8 cellular contexts compared by ENCODE assay signal in genomic region chrX:53445977-53446376, GRCh38. TPM values are rescaled to one million over a fixed set of nuclear protein-coding genes. Genes with fewer than 3 reads are reported as not detected.
A peak's percentile ranks its signal among the peaks of the same experiment; 100 is the strongest.
DNase-seq lines count a peak whose midpoint lies in the region; ATAC-seq and TF ChIP-seq lines count a peak whose summit lies in the region.

No MANE protein-coding gene starts in this region.

- no peak for TF ChIP-seq EP300 in tibial nerve (IDR thresholded peaks at IDR 0.05)

- H3K27me3 Mint-ChIP-seq in CD4-positive, alpha-beta T cell, result no peaks in the 10 kb centered on the region
- H3K27me3 Mint-ChIP-seq in activated naive CD8-positive, alpha-beta T cell treated with anti-CD3 and anti-CD28 coated beads, Interleukin-2, amount 50 U/mL, for 24 hours, result no peaks in the 10 kb centered on the region

- DNase-seq in CD4-positive, alpha-beta T cell, result peak in 8 of 10 experiments; percentile 9 to 48 (median 26)
- DNase-seq in H7 (peak; percentile 72), Peyer's patch (peak in 2 of 3 donors; percentile 61 to 68), islet precursor cell (peak; percentile 69), tibial nerve (ENCODE audit: low spot score in 2 of 2) (no peak), DMS153 (lab: John Stamatoyannopoulos, UW) (no peak)
- DNase-seq in activated naive CD8-positive, alpha-beta T cell treated with anti-CD3 and anti-CD28 coated beads, Interleukin-2, amount 50 U/mL, for 24 hours, result peak; percentile 39

- no peaks in the 10 kb centered on the region for H3K4me1 ChIP-seq in Peyer's patch
- peaks cover 0 to 4% (median 0%) of the 10 kb centered on the region in 4 donors for H3K4me1 ChIP-seq in tibial nerve

- TF ChIP-seq CTCF in CD4-positive, alpha-beta T cell (IDR thresholded peaks at IDR 0.05), result peak; percentile 29
- TF ChIP-seq CTCF in Peyer's patch (IDR thresholded peaks at IDR 0.05), result peak in 4 of 6 experiments; percentile 33 to 64 (median 56)
- peak; percentile 16 to 34 (median 24) for TF ChIP-seq CTCF in tibial nerve (IDR thresholded peaks at IDR 0.05)

- WGBS in tibial nerve, 2 donors, result 18 to 19% methylated on average over 5 to 6 of the region's 6 CpGs

- no peaks in the 10 kb centered on the region for H3K27me3 ChIP-seq in CD4-positive, alpha-beta T cell (ENCODE audit: control insufficient read depth, insufficient read depth, low read length)
- H3K27me3 ChIP-seq in H7 (ENCODE audit: control insufficient read depth, insufficient read depth, low read length) (peaks cover 3% of the 10 kb centered on the region; the same call in 1 of the 2 replicates), Peyer's patch (no peaks in the 10 kb centered on the region), tibial nerve (peaks cover 0 to 47% of the 10 kb centered on the region in 2 donors)

- no peak overlapping the region for H3K27ac ChIP-seq in CD4-positive, alpha-beta T cell (ENCODE audit: low read depth, low read length)
- H3K27ac ChIP-seq in Peyer's patch (no peak overlapping the region), tibial nerve (no peak overlapping the region)

- no peak overlapping the region for H3K27ac Mint-ChIP-seq in CD4-positive, alpha-beta T cell
- H3K27ac Mint-ChIP-seq in activated naive CD8-positive, alpha-beta T cell treated with anti-CD3 and anti-CD28 coated beads, Interleukin-2, amount 50 U/mL, for 24 hours, result no peak overlapping the region

- H3K4me3 Mint-ChIP-seq in CD4-positive, alpha-beta T cell, result no peak overlapping the region
- H3K4me3 Mint-ChIP-seq in activated naive CD8-positive, alpha-beta T cell treated with anti-CD3 and anti-CD28 coated beads, Interleukin-2, amount 50 U/mL, for 24 hours, result no peak overlapping the region

- peak; percentile 46 for ATAC-seq in CD4-positive, alpha-beta T cell (ENCODE audit: poor library complexity)
- peak; percentile 38 for ATAC-seq in activated naive CD8-positive, alpha-beta T cell treated with anti-CD3 and anti-CD28 coated beads, Interleukin-2, amount 50 U/mL, for 24 hours
- ATAC-seq in GM21447 (IDR thresholded peaks at IDR 0.05; ENCODE audit: unreplicated experiment), result no peak

- POLR2A ChIA-PET in CD4-positive, alpha-beta T cell (lab: Charles Lee), result interaction anchor here (1.3 to 2.9 kb wide), 2 partner anchors 10 to 24 kb away, joined by 5 to 10 read pairs; partner anchors contain the start of genes RIBC1 and SMC1A

- peaks cover 5% of the 10 kb centered on the region for H3K4me1 Mint-ChIP-seq in CD4-positive, alpha-beta T cell (ENCODE audit: low read depth)
- peaks cover 8% of the 10 kb centered on the region for H3K4me1 Mint-ChIP-seq in activated naive CD8-positive, alpha-beta T cell treated with anti-CD3 and anti-CD28 coated beads, Interleukin-2, amount 50 U/mL, for 24 hours

- H3K36me3 ChIP-seq in H7 (replicated peaks; ENCODE audit: control insufficient read depth, insufficient read depth, low read length) (no peaks in the 10 kb centered on the region), Peyer's patch (no peaks in the 10 kb centered on the region), tibial nerve (no peaks in the 10 kb centered on the region)

- intact Hi-C loops in CD4-positive, alpha-beta T cell (cut with DNase I, micrococcal nuclease), result loop anchor here in 1 of 2 experiments (1.0 to 2.0 kb wide), 2 partner anchors 129 to 133 kb away; no protein-coding TSS in a partner anchor

- H3K9me3 ChIP-seq in CD4-positive, alpha-beta T cell (ENCODE audit: control insufficient read depth, low read length), result no peaks in the 10 kb centered on the region
- H3K9me3 ChIP-seq in Peyer's patch, result no peaks in the 10 kb centered on the region
- H3K9me3 ChIP-seq in tibial nerve, result no peaks in the 10 kb centered on the region

- CTCF ChIA-PET in CD4-positive, alpha-beta T cell (lab: Charles Lee), result interaction anchor here (0.7 to 1.5 kb wide), 5 partner anchors 10 to 133 kb away, joined by 4 to 6 read pairs (median 5); no protein-coding TSS in a partner anchor

- no peak overlapping the region for H3K4me3 ChIP-seq in H7 (ENCODE audit: insufficient read depth, low read depth, low read length)
- no peak overlapping the region for H3K4me3 ChIP-seq in Peyer's patch
- no peak overlapping the region for H3K4me3 ChIP-seq in tibial nerve

- no peaks in the 10 kb centered on the region for H3K36me3 Mint-ChIP-seq in CD4-positive, alpha-beta T cell (ENCODE audit: low read depth)
- no peaks in the 10 kb centered on the region for H3K36me3 Mint-ChIP-seq in activated naive CD8-positive, alpha-beta T cell treated with anti-CD3 and anti-CD28 coated beads, Interleukin-2, amount 50 U/mL, for 24 hours (ENCODE audit: low read depth)

- no peak for TF ChIP-seq POLR2A in Peyer's patch (IDR thresholded peaks at IDR 0.05)
- no peak for TF ChIP-seq POLR2A in tibial nerve (IDR thresholded peaks at IDR 0.05)

- H3K9me3 Mint-ChIP-seq in CD4-positive, alpha-beta T cell, result no peaks in the 10 kb centered on the region
- H3K9me3 Mint-ChIP-seq in activated naive CD8-positive, alpha-beta T cell treated with anti-CD3 and anti-CD28 coated beads, Interleukin-2, amount 50 U/mL, for 24 hours, result no peaks in the 10 kb centered on the region

RNA-seq across cellular contexts. Expression of gene HSD17B10, which starts 11.8 kb away (rescaled TPM):
- total RNA-seq in CD4-positive, alpha-beta T cell, result 10 to 100 TPM; 27.0 to 28.6 TPM
- total RNA-seq in H7 (2014; rRNA removed; shearing (Covaris generic)), result 109 and 156 TPM in 2 replicates
- 10 to 100 TPM; 34.7 to 63.5 (median 44.4) TPM for total RNA-seq in Peyer's patch
- total RNA-seq in tibial nerve, result 100 to 1,000 TPM in 1 of 4 donors, 10 to 100 TPM in 3; 68.1 to 137 (median 86.0) TPM

RNA-seq across cellular contexts. Expression of gene RIBC1, which starts 23.3 kb away (rescaled TPM):
- 1 to 10 TPM; 2.5 to 2.6 TPM for total RNA-seq in CD4-positive, alpha-beta T cell
- 0.69 and 2.0 TPM in 2 replicates for total RNA-seq in H7 (2014; rRNA removed; shearing (Covaris generic))
- total RNA-seq in Peyer's patch (1 to 10 TPM in 1 of 4 donors, not detected in 3; 1.0 TPM), tibial nerve (1 to 10 TPM in 1 of 4 donors, under 1 TPM in 2, not detected in 1; 0.42 to 2.5 (median 0.44) TPM)

RNA-seq across cellular contexts. Expression of gene SMC1A, which starts 23.5 kb away (rescaled TPM):
- 10 to 100 TPM; 25.5 to 28.6 TPM for total RNA-seq in CD4-positive, alpha-beta T cell
- total RNA-seq in H7 (2014; rRNA removed; shearing (Covaris generic)), result 28.3 and 30.6 TPM in 2 replicates
- total RNA-seq in Peyer's patch, result 100 to 1,000 TPM in 1 of 4 donors, 10 to 100 TPM in 3; 35.5 to 119 (median 39.7) TPM
- 10 to 100 TPM; 22.4 to 64.3 (median 27.4) TPM for total RNA-seq in tibial nerve

Comparison
In these comparisons a context has a peak if more than half of its experiments do, and no peak if none do; other contexts are left out.
1. DNase-seq: peak in CD4-positive, alpha-beta T cell (8 of 10), H7 (single experiment), Peyer's patch (2 of 3), activated naive CD8-positive, alpha-beta T cell treated with anti-CD3 and anti-CD28 coated beads, Interleukin-2, amount 50 U/mL, for 24 hours (single experiment) and islet precursor cell (single experiment); none in tibial nerve (0 of 2) and DMS153 (single experiment).
2. Peak in every context shown above with its lines, with median percentiles within 50 percentile points of each other: CTCF ChIP-seq.